ENCODE assay signal across 1 cellular context in the genomic region with DNA sequence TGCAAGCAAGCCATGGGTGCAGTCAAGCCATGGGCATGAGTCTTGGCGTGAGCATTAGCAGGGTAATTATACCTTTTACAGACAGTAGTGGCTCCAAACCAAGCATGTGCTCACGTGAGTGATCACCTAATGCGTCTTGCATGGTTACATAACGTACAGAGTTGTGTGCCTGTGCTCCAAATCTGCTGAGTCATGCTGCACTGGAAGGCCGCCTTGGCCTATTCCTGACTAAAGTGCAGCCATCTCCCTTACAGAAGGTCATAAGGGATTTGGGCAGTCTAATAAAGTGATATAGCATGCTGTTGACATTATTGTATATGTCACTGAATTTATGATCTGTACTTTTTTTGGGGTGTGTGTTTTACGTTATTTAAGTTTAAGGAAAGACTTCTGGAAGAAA.
TF ChIP-seq lines count a peak whose summit lies in the region.

No MANE protein-coding gene starts in this region.

TF ChIP-seq in K562, 482 proteins besides CTCF, POLR2A, EP300 and RAD21 (continued from another document and continues in another):
- TF ChIP-seq, protein P1, sequence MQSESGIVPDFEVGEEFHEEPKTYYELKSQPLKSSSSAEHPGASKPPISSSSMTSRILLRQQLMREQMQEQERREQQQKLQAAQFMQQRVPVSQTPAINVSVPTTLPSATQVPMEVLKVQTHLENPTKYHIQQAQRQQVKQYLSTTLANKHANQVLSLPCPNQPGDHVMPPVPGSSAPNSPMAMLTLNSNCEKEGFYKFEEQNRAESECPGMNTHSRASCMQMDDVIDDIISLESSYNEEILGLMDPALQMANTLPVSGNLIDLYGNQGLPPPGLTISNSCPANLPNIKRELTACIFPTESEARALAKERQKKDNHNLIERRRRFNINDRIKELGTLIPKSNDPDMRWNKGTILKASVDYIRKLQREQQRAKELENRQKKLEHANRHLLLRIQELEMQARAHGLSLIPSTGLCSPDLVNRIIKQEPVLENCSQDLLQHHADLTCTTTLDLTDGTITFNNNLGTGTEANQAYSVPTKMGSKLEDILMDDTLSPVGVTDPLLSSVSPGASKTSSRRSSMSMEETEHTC (IDR thresholded peaks at IDR 0.05), result no peak
- peak; percentile 33; the same call in 1 of the 2 replicates for TF ChIP-seq JUND (IDR thresholded peaks at IDR 0.05; ENCODE audit: borderline replicate concordance, low read depth, low read length)
- TF ChIP-seq JUND (tag; IDR thresholded peaks at IDR 0.05; ENCODE audit: borderline replicate concordance, low read depth, low read length), result peak; percentile 68; the same call in 1 of the 3 replicates
- TF ChIP-seq, protein P2, sequence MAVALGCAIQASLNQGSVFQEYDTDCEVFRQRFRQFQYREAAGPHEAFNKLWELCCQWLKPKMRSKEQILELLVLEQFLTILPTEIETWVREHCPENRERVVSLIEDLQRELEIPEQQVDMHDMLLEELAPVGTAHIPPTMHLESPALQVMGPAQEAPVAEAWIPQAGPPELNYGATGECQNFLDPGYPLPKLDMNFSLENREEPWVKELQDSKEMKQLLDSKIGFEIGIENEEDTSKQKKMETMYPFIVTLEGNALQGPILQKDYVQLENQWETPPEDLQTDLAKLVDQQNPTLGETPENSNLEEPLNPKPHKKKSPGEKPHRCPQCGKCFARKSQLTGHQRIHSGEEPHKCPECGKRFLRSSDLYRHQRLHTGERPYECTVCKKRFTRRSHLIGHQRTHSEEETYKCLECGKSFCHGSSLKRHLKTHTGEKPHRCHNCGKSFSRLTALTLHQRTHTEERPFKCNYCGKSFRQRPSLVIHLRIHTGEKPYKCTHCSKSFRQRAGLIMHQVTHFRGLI (CRISPR knock-in tag; IDR thresholded peaks at IDR 0.05), result no peak
- 0 out of 4 replicates have a peak, but pooled peaks of 1 of the 2 experiments have one; percentile 55 for TF ChIP-seq TEAD1 (CRISPR knock-in tag; IDR thresholded peaks at IDR 0.05)
- TF ChIP-seq ZKSCAN3 (CRISPR knock-in tag; IDR thresholded peaks at IDR 0.05), result no peak
- TF ChIP-seq TRIM24 (IDR thresholded peaks at IDR 0.05), result peak in 1 of 2 experiments; percentile 54; a peak in 1 of 4 replicates
- peak; percentile 73 for TF ChIP-seq MEF2D (tag; conservative IDR thresholded peaks at IDR 0.05; ENCODE audit: low read depth)
- TF ChIP-seq NRF1 (conservative IDR thresholded peaks at IDR 0.05 in 1 of 2, IDR thresholded peaks at IDR 0.05 in 1 of 2), result no peak
- TF ChIP-seq SNIP1 (IDR thresholded peaks at IDR 0.05; ENCODE audit: low read depth), result no peak
- TF ChIP-seq MXI1 (IDR thresholded peaks at IDR 0.05; ENCODE audit: low read depth, low read length), result no peak
- TF ChIP-seq, protein P3, sequence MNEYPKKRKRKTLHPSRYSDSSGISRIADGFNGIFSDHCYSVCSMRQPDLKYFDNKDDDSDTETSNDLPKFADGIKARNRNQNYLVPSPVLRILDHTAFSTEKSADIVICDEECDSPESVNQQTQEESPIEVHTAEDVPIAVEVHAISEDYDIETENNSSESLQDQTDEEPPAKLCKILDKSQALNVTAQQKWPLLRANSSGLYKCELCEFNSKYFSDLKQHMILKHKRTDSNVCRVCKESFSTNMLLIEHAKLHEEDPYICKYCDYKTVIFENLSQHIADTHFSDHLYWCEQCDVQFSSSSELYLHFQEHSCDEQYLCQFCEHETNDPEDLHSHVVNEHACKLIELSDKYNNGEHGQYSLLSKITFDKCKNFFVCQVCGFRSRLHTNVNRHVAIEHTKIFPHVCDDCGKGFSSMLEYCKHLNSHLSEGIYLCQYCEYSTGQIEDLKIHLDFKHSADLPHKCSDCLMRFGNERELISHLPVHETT (CRISPR knock-in tag; conservative IDR thresholded peaks at IDR 0.05 in 1 of 2, IDR thresholded peaks at IDR 0.05 in 1 of 2), result peak in 1 of 2 experiments; percentile 63; a peak in 1 of 4 replicates
- peak; percentile 31; the same call in 1 of the 2 replicates for TF ChIP-seq L3MBTL2 (IDR thresholded peaks at IDR 0.05)
- peak; percentile 96 for TF ChIP-seq MAFF (IDR thresholded peaks at IDR 0.05; ENCODE audit: low read length)
- TF ChIP-seq CEBPB (tag; IDR thresholded peaks at IDR 0.05), result peak; percentile 37; the same call in 1 of the 2 replicates
- TF ChIP-seq DDX20 (tag; IDR thresholded peaks at IDR 0.05; ENCODE audit: low read depth), result peak; percentile 61; the same call in 1 of the 2 replicates
- TF ChIP-seq NR2C2 (CRISPR knock-in tag; IDR thresholded peaks at IDR 0.05), result no peak
- TF ChIP-seq NR2C2 (tag; IDR thresholded peaks at IDR 0.05), result peak; percentile 51
- TF ChIP-seq, protein P4, sequence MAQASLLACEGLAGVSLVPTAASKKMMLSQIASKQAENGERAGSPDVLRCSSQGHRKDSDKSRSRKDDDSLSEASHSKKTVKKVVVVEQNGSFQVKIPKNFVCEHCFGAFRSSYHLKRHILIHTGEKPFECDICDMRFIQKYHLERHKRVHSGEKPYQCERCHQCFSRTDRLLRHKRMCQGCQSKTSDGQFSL (CRISPR knock-in tag; IDR thresholded peaks at IDR 0.05), result no peak
- TF ChIP-seq, protein P4 (tag; IDR thresholded peaks at IDR 0.05), result peak in 1 of 2 experiments; percentile 80; a peak in 2 of 4 replicates
- no peak for TF ChIP-seq ELF1 (tag; IDR thresholded peaks at IDR 0.05)
- TF ChIP-seq RBM34 (IDR thresholded peaks at IDR 0.05; ENCODE audit: borderline replicate concordance, insufficient read depth, low read length), result no peak
- TF ChIP-seq ARID1B (IDR thresholded peaks at IDR 0.05), result no peak
- no peak for TF ChIP-seq TAF15 (IDR thresholded peaks at IDR 0.05; ENCODE audit: low read depth, low read length)
- TF ChIP-seq, protein P5, sequence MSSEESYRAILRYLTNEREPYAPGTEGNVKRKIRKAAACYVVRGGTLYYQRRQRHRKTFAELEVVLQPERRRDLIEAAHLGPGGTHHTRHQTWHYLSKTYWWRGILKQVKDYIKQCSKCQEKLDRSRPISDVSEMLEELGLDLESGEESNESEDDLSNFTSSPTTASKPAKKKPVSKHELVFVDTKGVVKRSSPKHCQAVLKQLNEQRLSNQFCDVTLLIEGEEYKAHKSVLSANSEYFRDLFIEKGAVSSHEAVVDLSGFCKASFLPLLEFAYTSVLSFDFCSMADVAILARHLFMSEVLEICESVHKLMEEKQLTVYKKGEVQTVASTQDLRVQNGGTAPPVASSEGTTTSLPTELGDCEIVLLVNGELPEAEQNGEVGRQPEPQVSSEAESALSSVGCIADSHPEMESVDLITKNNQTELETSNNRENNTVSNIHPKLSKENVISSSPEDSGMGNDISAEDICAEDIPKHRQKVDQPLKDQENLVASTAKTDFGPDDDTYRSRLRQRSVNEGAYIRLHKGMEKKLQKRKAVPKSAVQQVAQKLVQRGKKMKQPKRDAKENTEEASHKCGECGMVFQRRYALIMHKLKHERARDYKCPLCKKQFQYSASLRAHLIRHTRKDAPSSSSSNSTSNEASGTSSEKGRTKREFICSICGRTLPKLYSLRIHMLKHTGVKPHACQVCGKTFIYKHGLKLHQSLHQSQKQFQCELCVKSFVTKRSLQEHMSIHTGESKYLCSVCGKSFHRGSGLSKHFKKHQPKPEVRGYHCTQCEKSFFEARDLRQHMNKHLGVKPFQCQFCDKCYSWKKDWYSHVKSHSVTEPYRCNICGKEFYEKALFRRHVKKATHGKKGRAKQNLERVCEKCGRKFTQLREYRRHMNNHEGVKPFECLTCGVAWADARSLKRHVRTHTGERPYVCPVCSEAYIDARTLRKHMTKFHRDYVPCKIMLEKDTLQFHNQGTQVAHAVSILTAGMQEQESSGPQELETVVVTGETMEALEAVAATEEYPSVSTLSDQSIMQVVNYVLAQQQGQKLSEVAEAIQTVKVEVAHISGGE (CRISPR knock-in tag; IDR thresholded peaks at IDR 0.05), result peak in 1 of 3 experiments; percentile 35; a peak in 1 of 6 replicates
- peak; percentile 80 for TF ChIP-seq GTF2A2 (tag; IDR thresholded peaks at IDR 0.05)
- TF ChIP-seq ZNF444 (CRISPR knock-in tag; IDR thresholded peaks at IDR 0.05), result no peak
- no peak for TF ChIP-seq SRSF3 (IDR thresholded peaks at IDR 0.05; ENCODE audit: insufficient read depth, low read length)
- TF ChIP-seq, protein P6, sequence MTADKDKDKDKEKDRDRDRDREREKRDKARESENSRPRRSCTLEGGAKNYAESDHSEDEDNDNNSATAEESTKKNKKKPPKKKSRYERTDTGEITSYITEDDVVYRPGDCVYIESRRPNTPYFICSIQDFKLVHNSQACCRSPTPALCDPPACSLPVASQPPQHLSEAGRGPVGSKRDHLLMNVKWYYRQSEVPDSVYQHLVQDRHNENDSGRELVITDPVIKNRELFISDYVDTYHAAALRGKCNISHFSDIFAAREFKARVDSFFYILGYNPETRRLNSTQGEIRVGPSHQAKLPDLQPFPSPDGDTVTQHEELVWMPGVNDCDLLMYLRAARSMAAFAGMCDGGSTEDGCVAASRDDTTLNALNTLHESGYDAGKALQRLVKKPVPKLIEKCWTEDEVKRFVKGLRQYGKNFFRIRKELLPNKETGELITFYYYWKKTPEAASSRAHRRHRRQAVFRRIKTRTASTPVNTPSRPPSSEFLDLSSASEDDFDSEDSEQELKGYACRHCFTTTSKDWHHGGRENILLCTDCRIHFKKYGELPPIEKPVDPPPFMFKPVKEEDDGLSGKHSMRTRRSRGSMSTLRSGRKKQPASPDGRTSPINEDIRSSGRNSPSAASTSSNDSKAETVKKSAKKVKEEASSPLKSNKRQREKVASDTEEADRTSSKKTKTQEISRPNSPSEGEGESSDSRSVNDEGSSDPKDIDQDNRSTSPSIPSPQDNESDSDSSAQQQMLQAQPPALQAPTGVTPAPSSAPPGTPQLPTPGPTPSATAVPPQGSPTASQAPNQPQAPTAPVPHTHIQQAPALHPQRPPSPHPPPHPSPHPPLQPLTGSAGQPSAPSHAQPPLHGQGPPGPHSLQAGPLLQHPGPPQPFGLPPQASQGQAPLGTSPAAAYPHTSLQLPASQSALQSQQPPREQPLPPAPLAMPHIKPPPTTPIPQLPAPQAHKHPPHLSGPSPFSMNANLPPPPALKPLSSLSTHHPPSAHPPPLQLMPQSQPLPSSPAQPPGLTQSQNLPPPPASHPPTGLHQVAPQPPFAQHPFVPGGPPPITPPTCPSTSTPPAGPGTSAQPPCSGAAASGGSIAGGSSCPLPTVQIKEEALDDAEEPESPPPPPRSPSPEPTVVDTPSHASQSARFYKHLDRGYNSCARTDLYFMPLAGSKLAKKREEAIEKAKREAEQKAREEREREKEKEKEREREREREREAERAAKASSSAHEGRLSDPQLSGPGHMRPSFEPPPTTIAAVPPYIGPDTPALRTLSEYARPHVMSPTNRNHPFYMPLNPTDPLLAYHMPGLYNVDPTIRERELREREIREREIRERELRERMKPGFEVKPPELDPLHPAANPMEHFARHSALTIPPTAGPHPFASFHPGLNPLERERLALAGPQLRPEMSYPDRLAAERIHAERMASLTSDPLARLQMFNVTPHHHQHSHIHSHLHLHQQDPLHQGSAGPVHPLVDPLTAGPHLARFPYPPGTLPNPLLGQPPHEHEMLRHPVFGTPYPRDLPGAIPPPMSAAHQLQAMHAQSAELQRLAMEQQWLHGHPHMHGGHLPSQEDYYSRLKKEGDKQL (CRISPR knock-in tag; IDR thresholded peaks at IDR 0.05; ENCODE audit: borderline replicate concordance), result no peak
- TF ChIP-seq PTBP1 (IDR thresholded peaks at IDR 0.05; ENCODE audit: low read depth, low read length), result no peak
- TF ChIP-seq DMBX1 (CRISPR knock-in tag; IDR thresholded peaks at IDR 0.05; ENCODE audit: borderline replicate concordance), result peak; percentile 96
- TF ChIP-seq ZSCAN29 (IDR thresholded peaks at IDR 0.05), result no peak
- TF ChIP-seq HDAC8 (tag; IDR thresholded peaks at IDR 0.05), result peak; percentile 79; the same call in 1 of the 2 replicates
- TF ChIP-seq, protein P7, sequence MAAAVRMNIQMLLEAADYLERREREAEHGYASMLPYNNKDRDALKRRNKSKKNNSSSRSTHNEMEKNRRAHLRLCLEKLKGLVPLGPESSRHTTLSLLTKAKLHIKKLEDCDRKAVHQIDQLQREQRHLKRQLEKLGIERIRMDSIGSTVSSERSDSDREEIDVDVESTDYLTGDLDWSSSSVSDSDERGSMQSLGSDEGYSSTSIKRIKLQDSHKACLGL (CRISPR knock-in tag; IDR thresholded peaks at IDR 0.05; ENCODE audit: borderline replicate concordance, poor library complexity, severe bottlenecking), result no peak
- peak; percentile 91 for TF ChIP-seq NFE2L1 (tag; IDR thresholded peaks at IDR 0.05; ENCODE audit: borderline replicate concordance, low read depth)
- no peak for TF ChIP-seq RUNX1 (IDR thresholded peaks at IDR 0.05; ENCODE audit: low read depth)
- 0 out of 2 replicates have a peak, but pooled peaks have one; percentile 47 for TF ChIP-seq MECOM (CRISPR knock-in tag; IDR thresholded peaks at IDR 0.05)
- TF ChIP-seq NR2C1 (IDR thresholded peaks at IDR 0.05), result no peak
- peak; percentile 83 for TF ChIP-seq NR2C1 (tag; IDR thresholded peaks at IDR 0.05)
- TF ChIP-seq, protein P8, sequence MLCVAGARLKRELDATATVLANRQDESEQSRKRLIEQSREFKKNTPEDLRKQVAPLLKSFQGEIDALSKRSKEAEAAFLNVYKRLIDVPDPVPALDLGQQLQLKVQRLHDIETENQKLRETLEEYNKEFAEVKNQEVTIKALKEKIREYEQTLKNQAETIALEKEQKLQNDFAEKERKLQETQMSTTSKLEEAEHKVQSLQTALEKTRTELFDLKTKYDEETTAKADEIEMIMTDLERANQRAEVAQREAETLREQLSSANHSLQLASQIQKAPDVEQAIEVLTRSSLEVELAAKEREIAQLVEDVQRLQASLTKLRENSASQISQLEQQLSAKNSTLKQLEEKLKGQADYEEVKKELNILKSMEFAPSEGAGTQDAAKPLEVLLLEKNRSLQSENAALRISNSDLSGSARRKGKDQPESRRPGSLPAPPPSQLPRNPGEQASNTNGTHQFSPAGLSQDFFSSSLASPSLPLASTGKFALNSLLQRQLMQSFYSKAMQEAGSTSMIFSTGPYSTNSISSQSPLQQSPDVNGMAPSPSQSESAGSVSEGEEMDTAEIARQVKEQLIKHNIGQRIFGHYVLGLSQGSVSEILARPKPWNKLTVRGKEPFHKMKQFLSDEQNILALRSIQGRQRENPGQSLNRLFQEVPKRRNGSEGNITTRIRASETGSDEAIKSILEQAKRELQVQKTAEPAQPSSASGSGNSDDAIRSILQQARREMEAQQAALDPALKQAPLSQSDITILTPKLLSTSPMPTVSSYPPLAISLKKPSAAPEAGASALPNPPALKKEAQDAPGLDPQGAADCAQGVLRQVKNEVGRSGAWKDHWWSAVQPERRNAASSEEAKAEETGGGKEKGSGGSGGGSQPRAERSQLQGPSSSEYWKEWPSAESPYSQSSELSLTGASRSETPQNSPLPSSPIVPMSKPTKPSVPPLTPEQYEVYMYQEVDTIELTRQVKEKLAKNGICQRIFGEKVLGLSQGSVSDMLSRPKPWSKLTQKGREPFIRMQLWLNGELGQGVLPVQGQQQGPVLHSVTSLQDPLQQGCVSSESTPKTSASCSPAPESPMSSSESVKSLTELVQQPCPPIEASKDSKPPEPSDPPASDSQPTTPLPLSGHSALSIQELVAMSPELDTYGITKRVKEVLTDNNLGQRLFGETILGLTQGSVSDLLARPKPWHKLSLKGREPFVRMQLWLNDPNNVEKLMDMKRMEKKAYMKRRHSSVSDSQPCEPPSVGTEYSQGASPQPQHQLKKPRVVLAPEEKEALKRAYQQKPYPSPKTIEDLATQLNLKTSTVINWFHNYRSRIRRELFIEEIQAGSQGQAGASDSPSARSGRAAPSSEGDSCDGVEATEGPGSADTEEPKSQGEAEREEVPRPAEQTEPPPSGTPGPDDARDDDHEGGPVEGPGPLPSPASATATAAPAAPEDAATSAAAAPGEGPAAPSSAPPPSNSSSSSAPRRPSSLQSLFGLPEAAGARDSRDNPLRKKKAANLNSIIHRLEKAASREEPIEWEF (CRISPR knock-in tag; IDR thresholded peaks at IDR 0.05), result no peak
- TF ChIP-seq PPARD (CRISPR knock-in tag; IDR thresholded peaks at IDR 0.05), result no peak; the same call in 1 of the 2 replicates
- peak; percentile 89 for TF ChIP-seq C11orf30 (IDR thresholded peaks at IDR 0.05; ENCODE audit: low read depth)
- TF ChIP-seq ZC3H11A (IDR thresholded peaks at IDR 0.05; ENCODE audit: low read depth, low read length), result no peak
- TF ChIP-seq ATF7 (IDR thresholded peaks at IDR 0.05), result no peak
